19 cellular contexts compared by ENCODE assay signal in genomic region chr4:74546020-74546419, GRCh38.
DNase-seq lines count a peak whose midpoint lies in the region; ATAC-seq lines count a peak whose summit lies in the region.
"Had no signal": no experiment of that assay in that cellular context is flagged by ENCODE, and none has a peak within 500 bp of the region (broad histone marks: within the 10 kb centered on the region; RNA-seq: fewer than 3 reads in every experiment).

No MANE protein-coding gene starts in this region.

- DNase-seq in CD1c-positive myeloid dendritic cell (ENCODE audit: extremely low spot score), result peak; percentile 22
- peak; percentile 35 for DNase-seq in M059J (ENCODE audit: low read depth)
- peak; percentile 78 for DNase-seq in dermis blood vessel endothelial cell
- DNase-seq in kidney tubule cell (ENCODE audit: low spot score), result peak; percentile 81
- DNase-seq in NCI-H128 (lab: John Stamatoyannopoulos, UW; ENCODE audit: unreplicated experiment), result no peak
- no peak for DNase-seq in activated CD8-positive, alpha-beta memory T cell treated with anti-CD3 and anti-CD28 coated beads, Interleukin-2, amount 50 U/mL, for 48 hours
- DNase-seq: activated CD4-positive, alpha-beta memory T cell treated with anti-CD3 and anti-CD28 coated beads for 36 hours; activated T-cell treated with anti-CD3 and anti-CD28 coated beads, Interleukin-2, amount 50 U/mL, for 48 hours; cerebellar nuclear complex; heart right ventricle; islet precursor cell; midbrain; NCI-H1092; NCI-H774; T-helper 1 cell; uterus had no signal

- ATAC-seq in GM21576 (IDR thresholded peaks at IDR 0.05; ENCODE audit: unreplicated experiment) (no peak), GM21526 (IDR thresholded peaks at IDR 0.05; ENCODE audit: low FRiP score, unreplicated experiment) (no peak)
- ATAC-seq: heart right ventricle, K562 had no signal

Comparison
In these comparisons a context has a peak if more than half of its experiments do, and no peak if none do; other contexts are left out.
1. DNase-seq: peak in CD1c-positive myeloid dendritic cell (single experiment), M059J (single experiment), dermis blood vessel endothelial cell (single experiment) and kidney tubule cell (single experiment); none in NCI-H128 (single experiment) and activated CD8-positive, alpha-beta memory T cell treated with anti-CD3 and anti-CD28 coated beads, Interleukin-2, amount 50 U/mL, for 48 hours (single experiment).